ENCODE assay signal across 22 cellular contexts in the genomic region with DNA sequence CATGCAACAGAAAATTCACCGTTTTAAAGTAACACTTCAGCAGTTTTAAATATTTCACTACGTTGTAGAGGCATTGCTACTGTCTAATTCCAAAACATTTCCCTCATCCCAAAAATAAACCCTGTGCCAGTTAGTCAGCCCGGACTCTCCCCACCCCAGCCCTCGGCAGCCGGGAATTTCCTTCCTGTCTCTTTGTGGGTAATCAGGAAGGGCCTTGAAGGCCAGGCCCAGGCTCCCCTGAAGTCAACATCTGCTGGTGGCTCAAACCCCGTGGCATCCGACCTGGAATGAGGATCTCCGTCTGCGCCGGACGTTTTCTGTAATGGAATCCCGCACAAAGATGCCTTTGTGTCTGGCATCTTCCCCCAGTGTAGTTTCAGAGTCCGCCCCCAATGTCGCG.
"Had no signal": no experiment of that assay in that cellular context is flagged by ENCODE, and none has a peak within 500 bp of the region (broad histone marks: within the 10 kb centered on the region; RNA-seq: fewer than 3 reads in every experiment).

No MANE protein-coding gene starts in this region.

- H3K27ac Mint-ChIP-seq: activated B cell treated with CpG ODN at 0.5 μM for 24 hours; activated CD4-positive, alpha-beta memory T cell treated with anti-CD3 and anti-CD28 coated beads for 36 hours; activated naive CD8-positive, alpha-beta T cell treated with anti-CD3 and anti-CD28 coated beads for 36 hours; activated T-helper 17 cell treated with anti-CD3 and anti-CD28 coated beads, Interleukin-2, amount 50 U/mL, for 72 hours; memory B cell; T-cell had no signal

- H3K4me3 Mint-ChIP-seq: activated B cell treated with CpG ODN at 0.5 μM for 24 hours; activated CD4-positive, alpha-beta memory T cell treated with anti-CD3 and anti-CD28 coated beads for 36 hours; activated naive CD8-positive, alpha-beta T cell treated with anti-CD3 and anti-CD28 coated beads for 36 hours; activated T-helper 17 cell treated with anti-CD3 and anti-CD28 coated beads, Interleukin-2, amount 50 U/mL, for 72 hours; memory B cell; naive B cell; T-cell had no signal

- H3K36me3 Mint-ChIP-seq: memory B cell, naive B cell, T-cell had no signal

- H3K27me3 Mint-ChIP-seq: activated B cell treated with CpG ODN at 0.5 μM for 24 hours; activated CD4-positive, alpha-beta memory T cell treated with anti-CD3 and anti-CD28 coated beads for 36 hours; activated naive CD8-positive, alpha-beta T cell treated with anti-CD3 and anti-CD28 coated beads for 36 hours; activated T-helper 17 cell treated with anti-CD3 and anti-CD28 coated beads, Interleukin-2, amount 50 U/mL, for 72 hours; T-cell had no signal

- H3K4me1 Mint-ChIP-seq: activated T-helper 17 cell treated with anti-CD3 and anti-CD28 coated beads, Interleukin-2, amount 50 U/mL, for 72 hours had no signal

- H3K9me3 ChIP-seq: gastrocnemius medialis, pancreas, thyroid gland, uterus had no signal

- H3K27ac ChIP-seq: cardiac muscle cell, epithelial cell of prostate, heart right ventricle, left ventricle myocardium inferior, pancreas had no signal

- H3K4me3 ChIP-seq: cardiac muscle cell, gastrocnemius medialis, heart right ventricle, left ventricle myocardium inferior, pancreas, thyroid gland, uterus had no signal

- H3K9me3 Mint-ChIP-seq: activated T-helper 17 cell treated with anti-CD3 and anti-CD28 coated beads, Interleukin-2, amount 50 U/mL, for 72 hours had no signal

- H3K36me3 ChIP-seq: cardiac muscle cell, gastrocnemius medialis, heart right ventricle, left ventricle myocardium inferior, pancreas, thyroid gland, uterus had no signal

- H3K27me3 ChIP-seq: cardiac muscle cell, gastrocnemius medialis, pancreas, thyroid gland, uterus had no signal

- ATAC-seq: activated T-helper 17 cell treated with anti-CD3 and anti-CD28 coated beads, Interleukin-2, amount 50 U/mL, for 72 hours; gastrocnemius medialis; heart right ventricle; pancreas; sciatic nerve; T-cell had no signal

- H3K4me1 ChIP-seq: gastrocnemius medialis, pancreas, thyroid gland, uterus had no signal

- DNase-seq: activated B cell treated with CpG ODN at 0.5 μM for 24 hours; activated CD4-positive, alpha-beta memory T cell treated with anti-CD3 and anti-CD28 coated beads for 36 hours; activated CD4-positive, alpha-beta T cell treated with anti-CD3 and anti-CD28 coated beads for 4 hours; activated naive CD4-positive, alpha-beta T cell; activated naive CD8-positive, alpha-beta T cell treated with anti-CD3 and anti-CD28 coated beads for 36 hours; activated T-cell treated with anti-CD3 and anti-CD28 coated beads for 4 hours; amniotic stem cell; gastrocnemius medialis; heart right ventricle; left ventricle myocardium inferior; naive B cell; pancreas; stimulated activated CD8-positive, alpha-beta memory T cell treated with anti-CD3 and anti-CD28 coated beads, Interleukin-4, amount 100 ng/mL, for 48 hours; stimulated activated naive CD4-positive, alpha-beta T cell; T-cell; thyroid gland had no signal
